Comparison of ENCODE assay signal across 21 cellular contexts in the genomic region with DNA sequence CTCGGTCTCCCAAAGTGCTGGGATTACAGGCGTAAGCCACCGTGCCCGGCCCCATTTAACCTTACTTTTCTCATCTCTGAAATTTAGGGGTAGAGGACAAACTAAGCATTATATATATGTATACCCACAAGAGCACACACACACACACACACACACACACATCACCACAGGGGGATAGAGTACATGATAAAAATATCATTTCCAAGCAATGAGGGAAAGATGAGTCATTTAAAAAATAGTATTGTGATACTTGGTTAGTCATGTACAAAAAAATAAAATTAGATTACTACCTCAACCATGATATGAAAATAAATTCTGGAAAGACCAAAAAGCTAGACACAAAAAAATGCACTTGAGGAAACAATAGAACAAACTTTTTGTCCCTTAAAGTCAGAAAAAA.
"Had no signal": no experiment of that assay in that cellular context is flagged by ENCODE, and none has a peak within 500 bp of the region (broad histone marks: within the 10 kb centered on the region; RNA-seq: fewer than 3 reads in every experiment).

No MANE protein-coding gene starts in this region.

- H3K27me3 Mint-ChIP-seq: activated naive CD8-positive, alpha-beta T cell treated with anti-CD3 and anti-CD28 coated beads, Interleukin-2, amount 10 ng/mL, durations not matched to agents 7 days and 5 days; dendritic cell treated with granulocyte-macrophage colony-stimulating factor and Interleukin-4, amounts not matched to agents 40 ng/mL and 50 ng/mL, for 4 days; effector memory CD8-positive, alpha-beta T cell; T-helper 17 cell had no signal

- ATAC-seq: activated CD8-positive, alpha-beta T cell treated with anti-CD3 and anti-CD28 coated beads, Interleukin-2, amount 10 ng/mL, durations not matched to agents 7 days and 5 days; effector memory CD8-positive, alpha-beta T cell; heart left ventricle; left lobe of liver; mucosa of descending colon; natural killer cell; psoas muscle; right lobe of liver; T-helper 17 cell; WTC11 had no signal

- H3K9me3 Mint-ChIP-seq: WTC11 had no signal

- H3K4me3 Mint-ChIP-seq: activated CD8-positive, alpha-beta T cell treated with anti-CD3 and anti-CD28 coated beads, Interleukin-2, amount 10 ng/mL, durations not matched to agents 7 days and 5 days; activated naive CD8-positive, alpha-beta T cell treated with anti-CD3 and anti-CD28 coated beads, Interleukin-2, amount 10 ng/mL, durations not matched to agents 7 days and 5 days; dendritic cell treated with granulocyte-macrophage colony-stimulating factor and Interleukin-4, amounts not matched to agents 40 ng/mL and 50 ng/mL, for 4 days; effector memory CD8-positive, alpha-beta T cell; natural killer cell; T-helper 17 cell; WTC11 had no signal

- H3K27ac ChIP-seq: heart left ventricle, psoas muscle, right lobe of liver had no signal

- H3K27ac Mint-ChIP-seq: activated CD8-positive, alpha-beta T cell treated with anti-CD3 and anti-CD28 coated beads, Interleukin-2, amount 10 ng/mL, durations not matched to agents 7 days and 5 days; activated naive CD8-positive, alpha-beta T cell treated with anti-CD3 and anti-CD28 coated beads, Interleukin-2, amount 10 ng/mL, durations not matched to agents 7 days and 5 days; dendritic cell treated with granulocyte-macrophage colony-stimulating factor and Interleukin-4, amounts not matched to agents 40 ng/mL and 50 ng/mL, for 4 days; effector memory CD8-positive, alpha-beta T cell; natural killer cell; T-helper 17 cell; WTC11 had no signal

- H3K36me3 ChIP-seq: heart left ventricle, right lobe of liver had no signal

- H3K4me1 Mint-ChIP-seq: activated naive CD8-positive, alpha-beta T cell treated with anti-CD3 and anti-CD28 coated beads, Interleukin-2, amount 10 ng/mL, durations not matched to agents 7 days and 5 days; natural killer cell; T-helper 17 cell had no signal

- H3K27me3 ChIP-seq: heart left ventricle, right lobe of liver had no signal

- DNase-seq: activated CD4-positive, alpha-beta T cell treated with anti-CD3 and anti-CD28 coated beads for 48 hours; activated CD8-positive, alpha-beta memory T cell treated with anti-CD3 and anti-CD28 coated beads, Interleukin-2, amount 50 U/mL, for 48 hours; activated CD8-positive, alpha-beta T cell treated with anti-CD3 and anti-CD28 coated beads, Interleukin-2, amount 10 ng/mL, durations not matched to agents 7 days and 5 days; activated naive CD8-positive, alpha-beta T cell treated with anti-CD3 and anti-CD28 coated beads, Interleukin-2, amount 10 ng/mL, durations not matched to agents 7 days and 5 days; aorta; caudate nucleus; effector memory CD8-positive, alpha-beta T cell; foreskin melanocyte; heart left ventricle; islet precursor cell; mucosa of descending colon; natural killer cell; occipital lobe; psoas muscle; right lobe of liver; stimulated activated CD4-positive, alpha-beta T cell treated with anti-CD3 and anti-CD28 coated beads, Interleukin-2, amount 100 ng/mL, for 24 hours; stimulated activated naive CD4-positive, alpha-beta T cell; T-helper 17 cell had no signal

- H3K36me3 Mint-ChIP-seq: activated naive CD8-positive, alpha-beta T cell treated with anti-CD3 and anti-CD28 coated beads, Interleukin-2, amount 10 ng/mL, durations not matched to agents 7 days and 5 days; WTC11 had no signal

- H3K4me1 ChIP-seq: heart left ventricle, psoas muscle, right lobe of liver had no signal

- H3K9me3 ChIP-seq: heart left ventricle, psoas muscle, right lobe of liver had no signal

- H3K4me3 ChIP-seq: heart left ventricle, mucosa of descending colon, psoas muscle, right lobe of liver had no signal
